Comparison of ENCODE assay signal across 16 cellular contexts in genomic region chr10:79358811-79359210, GRCh38. TPM values are rescaled to one million over a fixed set of nuclear protein-coding genes. Genes with fewer than 3 reads are reported as not detected.
DNase-seq lines count a peak whose midpoint lies in the region; ATAC-seq, FAIRE-seq and TF ChIP-seq lines count a peak whose summit lies in the region.
"Had no signal": no experiment of that assay in that cellular context is flagged by ENCODE, and none has a peak within 500 bp of the region (broad histone marks: within the 10 kb centered on the region; RNA-seq: fewer than 3 reads in every experiment).

No MANE protein-coding gene starts in this region.

- H3K27ac Mint-ChIP-seq in HFFc6, result no peak overlapping the region
- H3K27ac Mint-ChIP-seq: activated naive CD4-positive, alpha-beta T cell treated with anti-CD3 and anti-CD28 coated beads, Interleukin-2, amount 50 U/mL, for 24 hours; CD8-positive, alpha-beta T cell had no signal

- H3K9me3 ChIP-seq in hepatocyte (ENCODE audit: low read depth) (no peaks in the 10 kb centered on the region), small intestine (ENCODE audit: control insufficient read depth, low read depth) (no peaks in the 10 kb centered on the region)

- H3K36me3 Mint-ChIP-seq in HFFc6 (ENCODE audit: low read depth), result peaks cover 37% of the 10 kb centered on the region

- no peak overlapping the region for H3K4me2 ChIP-seq in hepatocyte

- peak; percentile 45 for ATAC-seq in HG03095 (IDR thresholded peaks at IDR 0.05; ENCODE audit: unreplicated experiment)
- ATAC-seq: CD8-positive, alpha-beta T cell; SK-N-SH treated with all-trans-retinoic acid at 6 μM for 48 hours had no signal

- 0 out of 2 replicates have a peak, but pooled peaks cover 4% of the 10 kb centered on the region for H3K4me1 Mint-ChIP-seq in HFFc6 (ENCODE audit: low read depth)
- H3K4me1 Mint-ChIP-seq: nephron progenitor cell had no signal

- peak overlapping the region; percentile 86 for H3K27ac ChIP-seq in hepatocyte
- peak overlapping the region in 1 of 2 donors; percentile 61 for H3K27ac ChIP-seq in small intestine (ENCODE audit: low read depth in 1 of 2, low read length in 1 of 2)
- H3K27ac ChIP-seq: 22Rv1 had no signal

- no peaks in the 10 kb centered on the region for H3K9me2 ChIP-seq in hepatocyte (replicated peaks; ENCODE audit: insufficient read depth)

- H3K36me3 ChIP-seq in hepatocyte (replicated peaks; ENCODE audit: insufficient read depth, low read depth), result no peaks in the 10 kb centered on the region
- peaks cover 4% of the 10 kb centered on the region in 2 donors for H3K36me3 ChIP-seq in small intestine (ENCODE audit: control insufficient read depth in 2 of 2, insufficient read depth in 2 of 2, low read length in 2 of 2)

- H3K27me3 ChIP-seq in hepatocyte (no peaks in the 10 kb centered on the region), small intestine (ENCODE audit: control insufficient read depth in 2 of 2, insufficient read depth in 2 of 2, low read length in 2 of 2) (no peaks in the 10 kb centered on the region)

- no peak overlapping the region for H3K4me3 Mint-ChIP-seq in HFFc6
- H3K4me3 Mint-ChIP-seq: activated naive CD4-positive, alpha-beta T cell treated with anti-CD3 and anti-CD28 coated beads, Interleukin-2, amount 50 U/mL, for 24 hours; CD8-positive, alpha-beta T cell; nephron progenitor cell had no signal

- H3K4me3 ChIP-seq in hepatocyte (no peak overlapping the region), small intestine (ENCODE audit: low read depth in 1 of 2, low read length in 2 of 2) (no peak overlapping the region)

- peaks cover 4% of the 10 kb centered on the region; the same call in 1 of the 2 replicates for H3K27me3 Mint-ChIP-seq in HFFc6 (ENCODE audit: insufficient read depth)
- H3K27me3 Mint-ChIP-seq: activated naive CD4-positive, alpha-beta T cell treated with anti-CD3 and anti-CD28 coated beads, Interleukin-2, amount 50 U/mL, for 24 hours had no signal

- H2AFZ ChIP-seq in hepatocyte, result no peak overlapping the region

- no peaks in the 10 kb centered on the region for H4K20me1 ChIP-seq in hepatocyte (ENCODE audit: insufficient read depth, poor library complexity, severe bottlenecking)

- FAIRE-seq in small intestine (lab: Jason Lieb, UNC), result no peak

- peaks cover 4% of the 10 kb centered on the region for H3K4me1 ChIP-seq in hepatocyte (ENCODE audit: insufficient read depth)
- no peaks in the 10 kb centered on the region for H3K4me1 ChIP-seq in small intestine (ENCODE audit: control insufficient read depth in 2 of 2, insufficient read depth in 1 of 2, low read depth in 1 of 2, low read length in 1 of 2)

- no peaks in the 10 kb centered on the region for H3K79me2 ChIP-seq in hepatocyte

- WGBS in hepatocyte (ENCODE audit: low lambda C conversion rate, missing lambda C conversion rate), result 65% methylated on average over 5 of the region's 5 CpGs
- WGBS in small intestine, 3 donors, result 14 to 48% (median 22%) methylated on average over 5 of the region's 5 CpGs

- DNase-seq in NCI-H748 (lab: John Stamatoyannopoulos, UW; ENCODE audit: unreplicated experiment), result peak; percentile 47
- DNase-seq in NCI-H748 treated with DMSO at 0.1 percent for 48 hours (lab: John Stamatoyannopoulos, UW), result no peak
- peak; percentile 79 for DNase-seq in hepatocyte (ENCODE audit: low spot score)
- peak; percentile 89 for DNase-seq in small intestine
- no peak for DNase-seq in NCI-H345 treated with DMSO at 0.1 percent for 48 hours (lab: John Stamatoyannopoulos, UW; ENCODE audit: unreplicated experiment)
- DNase-seq in HK-2 (ENCODE audit: unreplicated experiment), result no peak
- no peak for DNase-seq in HFFc6
- DNase-seq: GDM1, KBM-7, NCI-H1436 treated with DMSO at 0.1 percent for 48 hours, nephron progenitor cell had no signal

- H3K9me3 Mint-ChIP-seq in HFFc6, result no peaks in the 10 kb centered on the region
- H3K9me3 Mint-ChIP-seq: activated naive CD4-positive, alpha-beta T cell treated with anti-CD3 and anti-CD28 coated beads, Interleukin-2, amount 50 U/mL, for 24 hours; CD8-positive, alpha-beta T cell had no signal

- TF ChIP-seq CTCF in hepatocyte (IDR thresholded peaks at IDR 0.05; ENCODE audit: poor library complexity), result no peak
- no peak for TF ChIP-seq CTCF in HFFc6 (IDR thresholded peaks at IDR 0.05)

RNA-seq across cellular contexts. Expression of gene PPIF, which starts 11.5 kb away (rescaled TPM):
- total RNA-seq in hepatocyte, result 64.3 and 79.4 TPM in 2 replicates
- polyA plus RNA-seq in hepatocyte (69.7 and 70.3 TPM in 2 replicates), small intestine (10 to 100 TPM; 35.3 to 71.5 (median 42.7) TPM)
- total RNA-seq in HFFc6 (2021; fragmentation: NEBNext Ultra II Directional; extraction: Animal tissue kit (Norgen Biotek cat#: 25700)), result 100 to 1,000 TPM in 3 of 6 experiments, 10 to 100 TPM in 3; 66.1 to 109 (median 98.9) TPM

Comparison
In these comparisons a context has a peak if more than half of its experiments do, and no peak if none do; other contexts are left out.
1. DNase-seq: peak in NCI-H748 (single experiment), hepatocyte (single experiment) and small intestine (single experiment); none in NCI-H748 treated with DMSO at 0.1 percent for 48 hours (single experiment), NCI-H345 treated with DMSO at 0.1 percent for 48 hours (single experiment), HK-2 (single experiment) and HFFc6 (single experiment).